In genomic region chr5:164065266-164065665, GRCh38 we compare ENCODE assay signal across 16 cellular contexts.
DNase-seq lines count a peak whose midpoint lies in the region; ATAC-seq and TF ChIP-seq lines count a peak whose summit lies in the region.
"Had no signal": no experiment of that assay in that cellular context is flagged by ENCODE, and none has a peak within 500 bp of the region (broad histone marks: within the 10 kb centered on the region; RNA-seq: fewer than 3 reads in every experiment).

No MANE protein-coding gene starts in this region.

- H3K27me3 ChIP-seq in MG63 (no peaks in the 10 kb centered on the region), body of pancreas (no peaks in the 10 kb centered on the region)

- TF ChIP-seq POLR2A in body of pancreas (IDR thresholded peaks at IDR 0.05): no peak

- ATAC-seq in body of pancreas: no peak
- ATAC-seq: A549; CD8-positive, alpha-beta T cell had no signal

- H3K4me3 ChIP-seq in MG63 (no peak overlapping the region), fibroblast of the aortic adventitia (ENCODE audit: low read depth, low read length) (no peak overlapping the region), body of pancreas (no peak overlapping the region)
- H3K4me3 ChIP-seq: A549; BLaER1 treated with 17β-estradiol and CSF1 and Interleukin-3, amounts not matched to agents 10 nM and 100 nM had no signal

- H3K27ac ChIP-seq in body of pancreas: no peak overlapping the region
- H3K27ac ChIP-seq: 22Rv1; A549; BLaER1 treated with 17β-estradiol and CSF1 and Interleukin-3, amounts not matched to agents 10 nM and 100 nM; C4-2B had no signal

- peaks cover 6% of the 10 kb centered on the region for H3K9me3 ChIP-seq in MG63
- H3K9me3 ChIP-seq in body of pancreas: no peaks in the 10 kb centered on the region
- H3K9me3 ChIP-seq: A549, Caco-2 had no signal

- 54 to 65% methylated on average over 2 of the region's 2 CpGs for WGBS in body of pancreas, 2 donors

- DNase-seq in MG63: peak; percentile 23
- DNase-seq in fibroblast of the aortic adventitia (ENCODE audit: low read depth): peak; percentile 57
- DNase-seq in stromal cell of bone marrow (ENCODE audit: low read depth): peak; percentile 31
- no peak for DNase-seq in body of pancreas
- no peak for DNase-seq in amniotic stem cell (lab: John Stamatoyannopoulos, UW)
- DNase-seq: AML-193; Caco-2; Calu3; CD4-positive, alpha-beta T cell; CD8-positive, alpha-beta T cell; DMS79 treated with DMSO at 0.1 percent for 48 hours; GF-D8 had no signal

- no peaks in the 10 kb centered on the region for H3K4me1 ChIP-seq in body of pancreas
- H3K4me1 ChIP-seq: A549, Caco-2 had no signal

- intact Hi-C loops in body of pancreas (cut with DNase I): no loop called here

- H3K36me3 ChIP-seq in MG63 (no peaks in the 10 kb centered on the region), body of pancreas (replicated peaks in 1 of 2; ENCODE audit: insufficient read depth in 1 of 2, low read depth in 2 of 2) (no peaks in the 10 kb centered on the region)
- H3K36me3 ChIP-seq: BLaER1 treated with 17β-estradiol and CSF1 and Interleukin-3, amounts not matched to agents 10 nM and 100 nM had no signal

- TF ChIP-seq CTCF in fibroblast of the aortic adventitia (IDR thresholded peaks at IDR 0.05; ENCODE audit: insufficient read depth, low read length): no peak
- no peak for TF ChIP-seq CTCF in body of pancreas (IDR thresholded peaks at IDR 0.05)

Comparison
In these comparisons a context has a peak if more than half of its experiments do, and no peak if none do; other contexts are left out.
1. DNase-seq: peak in MG63 (single experiment), fibroblast of the aortic adventitia (single experiment) and stromal cell of bone marrow (single experiment); none in body of pancreas (0 of 4) and amniotic stem cell (single experiment).